In the genomic region with DNA sequence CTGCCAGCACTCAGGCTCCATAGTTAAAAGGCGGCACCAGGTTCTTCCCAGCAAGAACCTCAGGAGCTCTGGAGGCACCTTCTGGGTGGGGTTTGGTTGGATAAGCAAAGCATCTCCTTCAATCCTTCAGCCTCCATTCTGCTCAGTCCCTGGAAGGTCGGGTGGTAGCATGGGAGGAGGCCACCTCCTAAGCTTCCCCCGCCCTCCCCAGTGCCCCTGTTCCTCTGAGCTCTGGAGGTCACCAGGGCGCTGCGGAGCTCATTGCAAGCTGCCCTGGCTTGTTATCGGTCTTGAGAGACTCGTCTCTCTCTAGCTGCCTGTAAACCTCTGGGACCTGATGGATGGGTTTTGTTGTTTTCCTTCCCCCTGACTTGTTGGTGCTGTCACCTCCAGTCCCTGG, we compare ENCODE assay signal across 23 cellular contexts.
DNase-seq lines count a peak whose midpoint lies in the region; ATAC-seq and TF ChIP-seq lines count a peak whose summit lies in the region.
"Had no signal": no experiment of that assay in that cellular context is flagged by ENCODE, and none has a peak within 500 bp of the region (broad histone marks: within the 10 kb centered on the region; RNA-seq: fewer than 3 reads in every experiment).

No MANE protein-coding gene starts in this region.

- H3K4me3 ChIP-seq in Loucy (ENCODE audit: low read length, poor library complexity, severe bottlenecking) = no peak overlapping the region
- no peak overlapping the region for H3K4me3 ChIP-seq in mucosa of rectum (ENCODE audit: low read length in 2 of 2)
- H3K4me3 ChIP-seq: BLaER1, GM12878, GM23248, SJCRH30 had no signal

- no peaks in the 10 kb centered on the region for H3K27me3 ChIP-seq in Loucy (ENCODE audit: insufficient read depth, low read length, poor library complexity, severe bottlenecking)
- no peaks in the 10 kb centered on the region for H3K27me3 ChIP-seq in mucosa of rectum (ENCODE audit: control insufficient read depth in 2 of 2, insufficient read depth in 2 of 2, low read length in 2 of 2)
- H3K27me3 ChIP-seq: SJCRH30 had no signal

- TF ChIP-seq CTCF in Loucy (conservative IDR thresholded peaks at IDR 0.05; ENCODE audit: low read length) (no peak), VCaP (conservative IDR thresholded peaks at IDR 0.05) (no peak)

- H3K36me3 Mint-ChIP-seq in activated T-cell treated with anti-CD3 and anti-CD28 coated beads, Interleukin-2, amount 50 U/mL, for 72 hours (ENCODE audit: insufficient read depth in 2 of 2) = no peaks in the 10 kb centered on the region
- H3K36me3 Mint-ChIP-seq: CD8-positive, alpha-beta T cell had no signal

- H3K36me3 ChIP-seq in Loucy (ENCODE audit: insufficient read depth, low read length) (no peaks in the 10 kb centered on the region), mucosa of rectum (ENCODE audit: control insufficient read depth in 2 of 2, insufficient read depth in 2 of 2, low read length in 2 of 2) (no peaks in the 10 kb centered on the region)
- H3K36me3 ChIP-seq: BLaER1, SJCRH30 had no signal

- no peak overlapping the region for H2AFZ ChIP-seq in Loucy (ENCODE audit: low read length)
- H2AFZ ChIP-seq: GM23248 had no signal

- H3K9me3 Mint-ChIP-seq in activated T-cell treated with anti-CD3 and anti-CD28 coated beads, Interleukin-2, amount 50 U/mL, for 72 hours = no peaks in the 10 kb centered on the region
- H3K9me3 Mint-ChIP-seq: CD8-positive, alpha-beta T cell had no signal

- peaks cover 46% of the 10 kb centered on the region for H3K4me1 ChIP-seq in Loucy (ENCODE audit: insufficient read depth, low read length, poor library complexity, severe bottlenecking)
- peaks cover 39 to 52% of the 10 kb centered on the region in 2 donors for H3K4me1 ChIP-seq in mucosa of rectum (ENCODE audit: control insufficient read depth in 2 of 2, insufficient read depth in 2 of 2, low read length in 2 of 2)

- no peaks in the 10 kb centered on the region for H3K9me2 ChIP-seq in Loucy (replicated peaks; ENCODE audit: low read depth, low read length)

- ATAC-seq in activated T-cell treated with anti-CD3 and anti-CD28 coated beads, Interleukin-2, amount 50 U/mL, for 72 hours (replicated peaks in 1 of 2) = no peak
- ATAC-seq: CD8-positive, alpha-beta T cell; GM12878 had no signal

- H3K4me1 Mint-ChIP-seq in activated T-cell treated with anti-CD3 and anti-CD28 coated beads, Interleukin-2, amount 50 U/mL, for 72 hours (ENCODE audit: low read depth) = peaks cover 33% of the 10 kb centered on the region

- H3K4me2 ChIP-seq in Loucy (ENCODE audit: low read depth, low read length, poor library complexity, severe bottlenecking) = peak overlapping the region; percentile 76
- H3K4me2 ChIP-seq: BLaER1 had no signal

- no peaks in the 10 kb centered on the region for H3K9me3 ChIP-seq in Loucy (ENCODE audit: insufficient read depth, low read depth, low read length)
- H3K9me3 ChIP-seq in mucosa of rectum (ENCODE audit: control insufficient read depth in 2 of 2, low read length in 2 of 2) = no peaks in the 10 kb centered on the region
- H3K9me3 ChIP-seq: SJCRH30 had no signal

- H3K27ac Mint-ChIP-seq in activated T-cell treated with anti-CD3 and anti-CD28 coated beads, Interleukin-2, amount 50 U/mL, for 72 hours = no peak overlapping the region
- H3K27ac Mint-ChIP-seq: CD8-positive, alpha-beta T cell had no signal

- H3K4me3 Mint-ChIP-seq in activated T-cell treated with anti-CD3 and anti-CD28 coated beads, Interleukin-2, amount 50 U/mL, for 72 hours = no peak overlapping the region
- H3K4me3 Mint-ChIP-seq: CD8-positive, alpha-beta T cell had no signal

- H3F3A ChIP-seq in Loucy (ENCODE audit: low read depth) = no peaks in the 10 kb centered on the region

- no peaks in the 10 kb centered on the region for H3K79me2 ChIP-seq in Loucy (ENCODE audit: insufficient read depth, low read length)

- H3K9ac ChIP-seq in Loucy (ENCODE audit: low read depth, low read length, poor library complexity, severe bottlenecking) = no peak overlapping the region
- no peak overlapping the region for H3K9ac ChIP-seq in mucosa of rectum (ENCODE audit: low read depth in 1 of 2, low read length in 2 of 2)
- H3K9ac ChIP-seq: BLaER1, GM23248 had no signal

- peaks cover 12% of the 10 kb centered on the region for H3K27me3 Mint-ChIP-seq in activated T-cell treated with anti-CD3 and anti-CD28 coated beads, Interleukin-2, amount 50 U/mL, for 72 hours (ENCODE audit: low read depth)

- H3K27ac ChIP-seq in VCaP (peak overlapping the region; percentile 69), mucosa of rectum (ENCODE audit: low read depth in 2 of 2, low read length in 2 of 2) (peak overlapping the region; percentile 49 to 63)
- H3K27ac ChIP-seq: BLaER1, GM23248, SJCRH30 had no signal

- no peaks in the 10 kb centered on the region for H4K20me1 ChIP-seq in Loucy (ENCODE audit: insufficient read depth, low read length, poor library complexity, severe bottlenecking)

- DNase-seq in stimulated activated CD4-positive, alpha-beta T cell treated with anti-CD3 and anti-CD28 coated beads, Interleukin-2, amount 100 ng/mL, for 48 hours = no peak
- DNase-seq in occipital lobe (lab: John Stamatoyannopoulos, UW) (no peak), HUDEP-2 (lab: John Stamatoyannopoulos, UW; ENCODE audit: unreplicated experiment in 76 of 76) (no peak)
- no peak for DNase-seq in activated T-cell treated with anti-CD3 and anti-CD28 coated beads, Interleukin-2, amount 50 U/mL, for 72 hours
- DNase-seq: ACHN; CD8-positive, alpha-beta T cell; DMS153; GM23248; HCEC 1CT; IMR-90; MV-4-11; NCI-H1105 treated with DMSO at 0.1 percent for 48 hours; NCI-H2081; NCI-H2171; NCI-H345; NCI-H524; NK-92 treated with Interleukin-12 subunit alpha and Interleukin-12 subunit beta, amount 100 ng/mL, for 24 hours; SJCRH30 had no signal
